Comparison of ENCODE assay signal across 29 cellular contexts in the genomic region with DNA sequence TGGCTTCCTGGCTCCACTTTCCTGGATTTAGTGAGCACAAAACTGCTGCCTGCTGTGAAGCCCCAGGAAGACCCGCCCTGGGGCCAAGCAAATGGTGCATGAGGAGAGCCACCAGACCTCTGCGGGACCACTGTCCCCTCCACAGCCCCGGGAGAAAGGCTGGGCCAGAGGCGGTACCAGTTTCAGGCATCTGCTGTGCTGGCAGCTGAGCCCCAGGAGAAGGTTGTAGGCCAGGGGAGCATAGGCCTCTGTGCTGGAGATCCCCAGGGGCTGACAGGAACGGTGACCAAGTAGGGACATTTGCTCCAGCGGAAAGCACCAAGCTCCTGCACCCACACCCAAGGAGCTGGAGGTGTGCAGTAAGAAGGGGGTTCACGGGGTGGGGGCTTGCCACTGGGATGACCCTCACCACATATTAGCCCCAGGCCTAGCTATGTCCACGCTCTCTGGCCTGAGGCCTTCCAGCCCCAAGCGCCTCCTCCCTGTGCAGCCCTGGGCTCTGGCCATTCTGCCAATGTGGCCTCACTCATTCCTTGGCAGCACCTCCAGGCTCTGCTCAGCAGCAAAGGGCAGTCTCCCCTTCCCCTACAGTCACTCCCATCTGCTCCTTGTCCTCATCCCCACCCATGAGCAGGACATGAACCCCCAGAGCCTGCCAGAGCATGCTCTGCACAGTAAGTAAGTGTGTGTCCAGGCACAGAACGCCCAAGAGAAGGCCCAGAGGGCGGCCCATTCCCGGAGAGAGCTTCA. TPM values are rescaled to one million over a fixed set of nuclear protein-coding genes. Genes with fewer than 3 reads are reported as not detected.
"Had no signal": no experiment of that assay in that cellular context is flagged by ENCODE, and none has a peak within 500 bp of the region (broad histone marks: within the 10 kb centered on the region; RNA-seq: fewer than 3 reads in every experiment).

No MANE protein-coding gene starts in this region.

- H3K4me1 Mint-ChIP-seq: activated CD4-positive, alpha-beta T cell treated with anti-CD3 and anti-CD28 coated beads, Interleukin-2, amount 10 ng/mL, durations not matched to agents 24 days and 14 days; activated T-helper 17 cell treated with anti-CD3 and anti-CD28 coated beads, Interleukin-2, amount 50 U/mL, for 72 hours; nephron; stimulated activated memory B cell treated with anti-CD40 and anti-IgM and Interleukin-4, amounts not matched to agents 10 μg/mL and 1 μg/mL and 100 μg/mL, for 72 hours had no signal

- H3K4me1 ChIP-seq: gastroesophageal sphincter, parathyroid adenoma, right atrium auricular region, tibial nerve had no signal

- H3K9me3 Mint-ChIP-seq: activated CD4-positive, alpha-beta memory T cell treated with anti-CD3 and anti-CD28 coated beads for 36 hours; activated CD4-positive, alpha-beta T cell treated with anti-CD3 and anti-CD28 coated beads, Interleukin-2, amount 10 ng/mL, durations not matched to agents 24 days and 14 days; activated T-cell treated with anti-CD3 and anti-CD28 coated beads, Interleukin-2, amount 50 U/mL, for 4 hours; activated T-helper 17 cell treated with anti-CD3 and anti-CD28 coated beads, Interleukin-2, amount 50 U/mL, for 72 hours; nephron; stimulated activated memory B cell treated with anti-CD40 and anti-IgM and Interleukin-4, amounts not matched to agents 10 μg/mL and 1 μg/mL and 100 μg/mL, for 72 hours had no signal

- H3K27me3 ChIP-seq: brain microvascular endothelial cell, gastroesophageal sphincter, hepatocyte, right atrium auricular region, stomach, tibial nerve had no signal

- H2AFZ ChIP-seq: hepatocyte, parathyroid adenoma had no signal

- H3K9ac ChIP-seq: parathyroid adenoma had no signal

- H3K27ac Mint-ChIP-seq: activated CD4-positive, alpha-beta memory T cell treated with anti-CD3 and anti-CD28 coated beads for 36 hours; activated CD4-positive, alpha-beta T cell treated with anti-CD3 and anti-CD28 coated beads, Interleukin-2, amount 10 ng/mL, durations not matched to agents 24 days and 14 days; activated T-helper 17 cell treated with anti-CD3 and anti-CD28 coated beads, Interleukin-2, amount 50 U/mL, for 72 hours; nephron; stimulated activated memory B cell treated with anti-CD40 and anti-IgM and Interleukin-4, amounts not matched to agents 10 μg/mL and 1 μg/mL and 100 μg/mL, for 72 hours; T-helper 17 cell had no signal

- ATAC-seq: activated T-cell treated with anti-CD3 and anti-CD28 coated beads, Interleukin-2, amount 50 U/mL, for 4 hours; activated T-helper 17 cell treated with anti-CD3 and anti-CD28 coated beads, Interleukin-2, amount 50 U/mL, for 72 hours; gastroesophageal sphincter; stimulated activated memory B cell treated with anti-CD40 and anti-IgM and Interleukin-4, amounts not matched to agents 10 μg/mL and 1 μg/mL and 100 μg/mL, for 72 hours; T-helper 17 cell had no signal

- H3K9me3 ChIP-seq: gastroesophageal sphincter, right atrium auricular region, stomach, tibial nerve had no signal

- H3K27me3 Mint-ChIP-seq: activated CD4-positive, alpha-beta memory T cell treated with anti-CD3 and anti-CD28 coated beads for 36 hours; activated CD4-positive, alpha-beta T cell treated with anti-CD3 and anti-CD28 coated beads, Interleukin-2, amount 10 ng/mL, durations not matched to agents 24 days and 14 days; activated T-helper 17 cell treated with anti-CD3 and anti-CD28 coated beads, Interleukin-2, amount 50 U/mL, for 72 hours; stimulated activated memory B cell treated with anti-CD40 and anti-IgM and Interleukin-4, amounts not matched to agents 10 μg/mL and 1 μg/mL and 100 μg/mL, for 72 hours; T-helper 17 cell had no signal

- H3K4me2 ChIP-seq: hepatocyte, smooth muscle cell had no signal

- H3K4me3 ChIP-seq: gastroesophageal sphincter, hepatocyte, right atrium auricular region, smooth muscle cell, stomach, tibial nerve had no signal

- H3K4me3 Mint-ChIP-seq: activated CD4-positive, alpha-beta memory T cell treated with anti-CD3 and anti-CD28 coated beads for 36 hours; activated CD4-positive, alpha-beta T cell treated with anti-CD3 and anti-CD28 coated beads, Interleukin-2, amount 10 ng/mL, durations not matched to agents 24 days and 14 days; activated T-cell treated with anti-CD3 and anti-CD28 coated beads, Interleukin-2, amount 50 U/mL, for 4 hours; activated T-helper 17 cell treated with anti-CD3 and anti-CD28 coated beads, Interleukin-2, amount 50 U/mL, for 72 hours; nephron; stimulated activated memory B cell treated with anti-CD40 and anti-IgM and Interleukin-4, amounts not matched to agents 10 μg/mL and 1 μg/mL and 100 μg/mL, for 72 hours; T-helper 17 cell had no signal

- DNase-seq: activated CD4-positive, alpha-beta memory T cell treated with anti-CD3 and anti-CD28 coated beads for 36 hours; activated CD4-positive, alpha-beta T cell treated with anti-CD3 and anti-CD28 coated beads, Interleukin-2, amount 10 ng/mL, durations not matched to agents 24 days and 14 days; activated CD4-positive, CD25-positive, alpha-beta regulatory T cell treated with anti-CD3 and anti-CD28 coated beads, Interleukin-2, amount 50 U/mL, for 72 hours; activated gamma-delta T cell treated with Interleukin-2 at 50 U/mL for 16 hours; activated naive CD4-positive, alpha-beta T cell treated with anti-CD3 and anti-CD28 coated beads, Interleukin-2, amount 50 U/mL, for 16 hours; activated T-cell treated with anti-CD3 and anti-CD28 coated beads, Interleukin-2, amount 50 U/mL, for 4 hours; amniotic stem cell; brain microvascular endothelial cell; dermis blood vessel endothelial cell; effector CD4-positive, alpha-beta T cell; left cardiac atrium; mammary epithelial cell; nucleus accumbens; stimulated activated CD4-positive, alpha-beta T cell treated with anti-CD3 and anti-CD28 coated beads, Interleukin-1b, Interleukin-23, amount 100 ng/mL, for 48 hours; stimulated activated CD4-positive, alpha-beta T cell treated with anti-CD3 and anti-CD28 coated beads, Interleukin-4, amount 100 ng/mL, for 4 hours; stimulated activated CD8-positive, alpha-beta memory T cell treated with anti-CD3 and anti-CD28 coated beads, Interleukin-4, amount 100 ng/mL, for 48 hours; T-helper 17 cell; T1000; WERI-Rb-1 had no signal

- H3K27ac ChIP-seq: brain microvascular endothelial cell, gastroesophageal sphincter, hepatocyte, parathyroid adenoma, right atrium auricular region, tibial nerve, WERI-Rb-1 had no signal

RNA-seq across cellular contexts. Expression of a gene that starts 24.1 kb away (rescaled TPM):
- total RNA-seq: smooth muscle cell had no signal
